In genomic region chr10:121110369-121110768, GRCh38 we compare ENCODE assay signal across 23 cellular contexts.
"Had no signal": no experiment of that assay in that cellular context is flagged by ENCODE, and none has a peak within 500 bp of the region (broad histone marks: within the 10 kb centered on the region; RNA-seq: fewer than 3 reads in every experiment).

No MANE protein-coding gene starts in this region.

- H3K4me3 ChIP-seq: colonic mucosa, coronary artery, dorsolateral prefrontal cortex, esophagus muscularis mucosa, esophagus squamous epithelium, gastrocnemius medialis, gastroesophageal sphincter, heart left ventricle, heart right ventricle had no signal

- H3K27ac ChIP-seq: colonic mucosa, coronary artery, dorsolateral prefrontal cortex, epithelial cell of prostate, esophagus muscularis mucosa, esophagus squamous epithelium, foreskin keratinocyte, gastrocnemius medialis, gastroesophageal sphincter, heart left ventricle, heart right ventricle had no signal

- H3K36me3 ChIP-seq: colonic mucosa, esophagus muscularis mucosa, esophagus squamous epithelium, gastrocnemius medialis, gastroesophageal sphincter, heart left ventricle, heart right ventricle had no signal

- H3K4me1 ChIP-seq: colonic mucosa, esophagus muscularis mucosa, gastrocnemius medialis, gastroesophageal sphincter, heart left ventricle, heart right ventricle had no signal

- H3K9me3 ChIP-seq: colonic mucosa, esophagus muscularis mucosa, esophagus squamous epithelium, gastrocnemius medialis, gastroesophageal sphincter had no signal

- DNase-seq: colonic mucosa; cortex of kidney; dermis blood vessel endothelial cell; dorsolateral prefrontal cortex; effector CD4-positive, alpha-beta T cell; effector CD8-positive, alpha-beta T cell; effector memory CD4-positive, alpha-beta T cell; effector memory CD8-positive, alpha-beta T cell; endodermal cell; erythroblast; esophagus squamous epithelium; foreskin fibroblast; foreskin keratinocyte; foreskin melanocyte; gastrocnemius medialis; glutamatergic neuron; head of caudate nucleus; heart left ventricle; heart right ventricle had no signal
